7 cellular contexts compared by ENCODE assay signal in genomic region chr5:43602456-43602817, GRCh38. TPM values are rescaled to one million over a fixed set of nuclear protein-coding genes. Genes with fewer than 3 reads are reported as not detected.
DNase-seq lines count a peak whose midpoint lies in the region; ATAC-seq and TF ChIP-seq lines count a peak whose summit lies in the region.

No MANE protein-coding gene starts in this region.

- CTCF ChIA-PET in activated B cell treated with CpG ODN at 0.5 μM for 24 hours (lab: Charles Lee) = interaction anchor here (1.3 to 3.3 kb wide), 3 partner anchors 29 to 119 kb away, joined by 3 to 11 read pairs (median 4); partner anchors contain the start of gene TMEM267

- H4K91ac ChIP-seq in mesenchymal stem cell (ENCODE audit: low read length) = no peak overlapping the region

- peak overlapping the region; percentile 55 to 94 for H3K18ac ChIP-seq in mesenchymal stem cell (ENCODE audit: low read depth in 1 of 2, low read length in 2 of 2)

- H3K23ac ChIP-seq in mesenchymal stem cell (ENCODE audit: low read length in 2 of 2) = no peak overlapping the region

- H3K9ac ChIP-seq in mesenchymal stem cell (ENCODE audit: low read length) = peak overlapping the region; percentile 98

- H2AFZ ChIP-seq in mesenchymal stem cell (ENCODE audit: low read depth, low read length) = peak overlapping the region; percentile 89

- no peak overlapping the region for H2BK5ac ChIP-seq in mesenchymal stem cell (ENCODE audit: low read depth, low read length, poor library complexity, severe bottlenecking)

- H3K4me1 Mint-ChIP-seq in activated B cell treated with CpG ODN at 0.5 μM for 24 hours (peaks cover 40% of the 10 kb centered on the region), endothelial cell (ENCODE audit: unreplicated experiment) (peaks cover 15% of the 10 kb centered on the region)

- intact Hi-C loops in activated B cell treated with CpG ODN at 0.5 μM for 24 hours (cut with micrococcal nuclease) = loop anchor here (1.0 to 5.0 kb wide), 6 partner anchors 205 to 1206 kb away; partner anchors contain the start of gene MRPS30

- DNase-seq in GM04504 (ENCODE audit: low read depth) = peak; percentile 24
- DNase-seq in NCI-H2081 (lab: John Stamatoyannopoulos, UW) = peak; percentile 72 to 87
- DNase-seq in activated B cell treated with CpG ODN at 0.5 μM for 24 hours = no peak
- DNase-seq in endothelial cell (ENCODE audit: low spot score) = no peak
- DNase-seq in mesenchymal stem cell = peak; percentile 76
- DNase-seq in tibial nerve (ENCODE audit: low spot score in 2 of 2) = peak in 1 of 2 donors; percentile 33

- H3K27ac ChIP-seq in mesenchymal stem cell (ENCODE audit: low read length, poor library complexity, severe bottlenecking) (peak overlapping the region; percentile 4), tibial nerve (peak overlapping the region; percentile 62 to 93 (median 87))

- peaks cover 27% of the 10 kb centered on the region for H3K79me1 ChIP-seq in mesenchymal stem cell (replicated peaks; ENCODE audit: low read length, poor library complexity, severe bottlenecking)

- H2BK15ac ChIP-seq in mesenchymal stem cell (ENCODE audit: low read depth, poor library complexity, severe bottlenecking) = peak overlapping the region; percentile 49

- H3K4me2 ChIP-seq in mesenchymal stem cell (ENCODE audit: low read length, poor library complexity, severe bottlenecking) = peak overlapping the region; percentile 92

- no peaks in the 10 kb centered on the region for H3K9me3 ChIP-seq in mesenchymal stem cell (ENCODE audit: control insufficient read depth, low read length)
- H3K9me3 ChIP-seq in tibial nerve = no peaks in the 10 kb centered on the region

- H2BK120ac ChIP-seq in mesenchymal stem cell (ENCODE audit: low read depth, low read length) = peak overlapping the region; percentile 12

- peak overlapping the region; percentile 89 for H3K4ac ChIP-seq in mesenchymal stem cell (ENCODE audit: low read depth in 1 of 2, low read length in 2 of 2)

- H3K36me3 Mint-ChIP-seq in activated B cell treated with CpG ODN at 0.5 μM for 24 hours (ENCODE audit: low read depth) (peaks cover 30% of the 10 kb centered on the region), endothelial cell (ENCODE audit: low read depth, unreplicated experiment) (no peaks in the 10 kb centered on the region)

- no peaks in the 10 kb centered on the region for H3K27me3 ChIP-seq in mesenchymal stem cell (ENCODE audit: control insufficient read depth in 1 of 2, insufficient read depth in 1 of 2, low read length in 2 of 2)
- no peaks in the 10 kb centered on the region for H3K27me3 ChIP-seq in tibial nerve

- H3K4me1 ChIP-seq in mesenchymal stem cell (ENCODE audit: control insufficient read depth, insufficient read depth, low read depth, low read length) (peaks cover 6% of the 10 kb centered on the region), tibial nerve (peaks cover 0 to 26% (median 4%) of the 10 kb centered on the region in 4 donors)

- H4K8ac ChIP-seq in mesenchymal stem cell (ENCODE audit: low read length) = peak overlapping the region; percentile 89

- no peaks in the 10 kb centered on the region for H3K9me3 Mint-ChIP-seq in activated B cell treated with CpG ODN at 0.5 μM for 24 hours
- no peaks in the 10 kb centered on the region for H3K9me3 Mint-ChIP-seq in endothelial cell (ENCODE audit: unreplicated experiment)

- H3K27me3 Mint-ChIP-seq in activated B cell treated with CpG ODN at 0.5 μM for 24 hours (no peaks in the 10 kb centered on the region), endothelial cell (ENCODE audit: unreplicated experiment) (peaks cover 8% of the 10 kb centered on the region)

- H3K4me3 ChIP-seq in mesenchymal stem cell (ENCODE audit: insufficient read depth in 1 of 2, low read depth in 1 of 2, low read length in 2 of 2) (peak overlapping the region; percentile 92 to 100), tibial nerve (peak overlapping the region; percentile 53 to 96 (median 72))

- peak; percentile 24 for ATAC-seq in HG02678 (IDR thresholded peaks at IDR 0.05; ENCODE audit: unreplicated experiment)
- ATAC-seq in activated B cell treated with CpG ODN at 0.5 μM for 24 hours (ENCODE audit: low read depth) = peak; percentile 2

- POLR2A ChIA-PET in activated B cell treated with CpG ODN at 0.5 μM for 24 hours (lab: Charles Lee) = interaction anchor here (0.6 to 3.6 kb wide), 12 partner anchors 10 to 610 kb away, joined by 3 to 86 read pairs (median 10); partner anchors contain the start of genes C5orf34, HMGCS1, PAIP1 and TMEM267

- peaks cover 0 to 8% of the 10 kb centered on the region in 2 experiments for H3K36me3 ChIP-seq in mesenchymal stem cell (ENCODE audit: control insufficient read depth in 1 of 2, insufficient read depth in 2 of 2, low read depth in 1 of 2, low read length in 2 of 2)
- peaks cover 0 to 8% (median 0%) of the 10 kb centered on the region in 3 donors for H3K36me3 ChIP-seq in tibial nerve

- H3K27ac Mint-ChIP-seq in activated B cell treated with CpG ODN at 0.5 μM for 24 hours (peak overlapping the region; percentile 93), endothelial cell (ENCODE audit: unreplicated experiment) (peak overlapping the region; percentile 27)

- peak overlapping the region in 1 of 2 experiments; percentile 92 for H3K14ac ChIP-seq in mesenchymal stem cell (ENCODE audit: low read length in 2 of 2)

- H2AK5ac ChIP-seq in mesenchymal stem cell (ENCODE audit: low read length, severe bottlenecking) = no peak overlapping the region

- peak overlapping the region; percentile 95 for H3K4me3 Mint-ChIP-seq in activated B cell treated with CpG ODN at 0.5 μM for 24 hours
- H3K4me3 Mint-ChIP-seq in endothelial cell (ENCODE audit: unreplicated experiment) = peak overlapping the region; percentile 95

- WGBS in mesenchymal stem cell = 3% methylated on average over 6 of the region's 9 CpGs
- WGBS in tibial nerve, 2 donors = 2 to 3% methylated on average over 9 of the region's 9 CpGs

- TF ChIP-seq EP300 in tibial nerve (IDR thresholded peaks at IDR 0.05) = no peak

- no peak for TF ChIP-seq CTCF in activated B cell treated with CpG ODN at 0.5 μM for 24 hours (IDR thresholded peaks at IDR 0.05)
- TF ChIP-seq CTCF in endothelial cell (IDR thresholded peaks at IDR 0.05; ENCODE audit: unreplicated experiment) = no peak
- TF ChIP-seq CTCF in tibial nerve (IDR thresholded peaks at IDR 0.05) = no peak

- TF ChIP-seq POLR2A in tibial nerve (IDR thresholded peaks at IDR 0.05) = no peak

- no peak overlapping the region for H2BK12ac ChIP-seq in mesenchymal stem cell (ENCODE audit: low read length in 2 of 2)

RNA-seq across cellular contexts. Expression of gene NNT, which starts 0.5 kb away (rescaled TPM):
- total RNA-seq in activated B cell treated with CpG ODN at 0.5 μM for 24 hours (59.0 and 63.0 TPM in 2 replicates), endothelial cell (ENCODE audit: unreplicated experiment) (21.7 TPM), tibial nerve (10 to 100 TPM; 36.3 to 47.1 (median 42.7) TPM)
- 28.1 TPM for polyA plus RNA-seq in mesenchymal stem cell (2013, experiment 1 of 2)
- 28.1 TPM for polyA plus RNA-seq in mesenchymal stem cell (2013, experiment 2 of 2)

RNA-seq across cellular contexts. Expression of gene PAIP1, which starts 45.6 kb away (rescaled TPM):
- 35.1 and 38.3 TPM in 2 replicates for total RNA-seq in activated B cell treated with CpG ODN at 0.5 μM for 24 hours
- 92.4 TPM for total RNA-seq in endothelial cell (ENCODE audit: unreplicated experiment)
- 85.3 TPM for polyA plus RNA-seq in mesenchymal stem cell (2013, experiment 1 of 2)
- 85.1 TPM for polyA plus RNA-seq in mesenchymal stem cell (2013, experiment 2 of 2)
- 10 to 100 TPM; 55.5 to 73.5 (median 65.2) TPM for total RNA-seq in tibial nerve

Comparison
In these comparisons a context has a peak if more than half of its experiments do, and no peak if none do; other contexts are left out.
1. DNase-seq: peak in GM04504 (single experiment), NCI-H2081 (2 of 2) and mesenchymal stem cell (single experiment); none in activated B cell treated with CpG ODN at 0.5 μM for 24 hours (single experiment) and endothelial cell (single experiment).